In the genomic region with DNA sequence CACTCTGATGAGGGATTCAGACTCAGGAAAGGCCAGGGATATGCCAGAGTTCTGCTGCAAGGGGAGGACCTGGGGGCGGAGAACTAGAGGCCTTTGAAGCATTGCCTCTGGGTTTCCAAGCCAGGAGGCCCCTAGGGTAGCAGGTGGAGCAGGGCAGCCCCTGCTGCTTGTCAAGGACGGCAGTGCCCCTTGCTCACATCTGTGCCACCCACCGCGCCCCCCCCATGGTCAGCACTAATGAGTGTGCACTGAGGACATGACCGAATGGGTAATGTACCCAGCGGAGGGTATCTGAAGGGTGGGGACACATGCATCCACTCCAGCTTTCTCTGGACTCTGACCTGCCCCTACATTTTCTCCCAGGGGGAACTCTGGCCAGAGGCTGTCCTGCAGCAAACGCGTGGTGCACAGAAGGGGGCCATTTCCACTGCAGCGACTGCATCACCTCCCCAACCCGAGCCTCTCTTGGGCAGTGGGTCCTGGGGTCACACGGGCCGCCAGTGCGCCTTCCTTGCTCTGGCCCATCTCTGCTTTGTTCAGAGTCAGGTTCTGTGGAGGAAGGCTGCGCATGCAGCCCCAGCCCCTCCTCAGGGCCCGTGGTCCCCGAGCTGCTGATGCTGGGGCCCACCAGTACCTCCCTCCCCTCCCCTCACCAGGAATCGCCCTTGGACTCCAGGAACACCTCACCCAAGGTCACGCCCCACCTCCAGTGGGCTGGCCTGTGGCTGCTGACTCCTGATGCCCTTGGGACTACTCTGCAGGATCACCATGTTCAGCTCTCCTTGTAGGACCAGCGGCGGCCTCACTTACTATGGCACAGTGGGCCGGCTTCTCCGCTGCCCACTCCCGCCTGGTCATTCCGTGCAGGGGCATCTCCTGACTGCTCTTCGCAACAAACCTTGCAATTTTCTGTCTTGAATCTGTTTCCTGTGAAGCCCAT, we compare ENCODE assay signal across 23 cellular contexts. TPM values are rescaled to one million over a fixed set of nuclear protein-coding genes. Genes with fewer than 3 reads are reported as not detected.
"Had no signal": no experiment of that assay in that cellular context is flagged by ENCODE, and none has a peak within 500 bp of the region (broad histone marks: within the 10 kb centered on the region; RNA-seq: fewer than 3 reads in every experiment).

No MANE protein-coding gene starts in this region.

- H3K9me3 ChIP-seq: breast epithelium, esophagus squamous epithelium, gastrocnemius medialis, left lung, ovary, tibial artery had no signal

- H3K27ac ChIP-seq: breast epithelium, dorsolateral prefrontal cortex, esophagus squamous epithelium, gastrocnemius medialis, left lung, ovary, tibial artery had no signal

- H3K27ac Mint-ChIP-seq: activated naive CD8-positive, alpha-beta T cell; activated T-helper 2 cell treated with anti-CD3 and anti-CD28 coated beads, Interferon-gamma antibody, Interleukin-2, Interleukin-4, amounts not matched to agents 10 μg/mL and 5 μg/mL and 100 μg/mL, durations not matched to agents 14 hours and 24 hours and 36 hours; mesothelial cell of epicardium; naive thymus-derived CD8-positive, alpha-beta T cell; stimulated activated naive CD8-positive, alpha-beta T cell treated with anti-CD3 and anti-CD28 coated beads, Interleukin-15, Interleukin-2, amounts not matched to agents 100 ng/mL and 50 ng/mL, for 24 hours had no signal

- H3K9me3 Mint-ChIP-seq: activated T-cell treated with anti-CD3 and anti-CD28 coated beads, Interleukin-2, amount 50 U/mL, for 4 hours; activated T-helper 2 cell treated with anti-CD3 and anti-CD28 coated beads, Interferon-gamma antibody, Interleukin-2, Interleukin-4, amounts not matched to agents 10 μg/mL and 5 μg/mL and 100 μg/mL, durations not matched to agents 14 hours and 24 hours and 36 hours; central memory CD8-positive, alpha-beta T cell; mesothelial cell of epicardium; naive thymus-derived CD8-positive, alpha-beta T cell; stimulated activated naive CD8-positive, alpha-beta T cell treated with anti-CD3 and anti-CD28 coated beads, Interleukin-15, Interleukin-2, amounts not matched to agents 100 ng/mL and 50 ng/mL, for 24 hours had no signal

- H3K4me3 Mint-ChIP-seq: activated naive CD8-positive, alpha-beta T cell; activated T-cell treated with anti-CD3 and anti-CD28 coated beads, Interleukin-2, amount 50 U/mL, for 4 hours; central memory CD8-positive, alpha-beta T cell; mesothelial cell of epicardium; naive thymus-derived CD8-positive, alpha-beta T cell; stimulated activated naive CD8-positive, alpha-beta T cell treated with anti-CD3 and anti-CD28 coated beads, Interleukin-15, Interleukin-2, amounts not matched to agents 100 ng/mL and 50 ng/mL, for 24 hours had no signal

- ATAC-seq: activated T-cell treated with anti-CD3 and anti-CD28 coated beads, Interleukin-2, amount 50 U/mL, for 4 hours; gastrocnemius medialis; left lung; naive thymus-derived CD8-positive, alpha-beta T cell; right cardiac atrium had no signal

- DNase-seq: activated CD4-positive, alpha-beta T cell treated with anti-CD3 and anti-CD28 coated beads for 4 hours; activated CD4-positive, alpha-beta T cell treated with anti-CD3 and anti-CD28 coated beads, Interleukin-2, amount 50 U/mL, for 48 hours; activated CD4-positive, CD25-positive, alpha-beta regulatory T cell; activated CD8-positive, alpha-beta memory T cell treated with anti-CD3 and anti-CD28 coated beads, Interleukin-2, amount 50 U/mL, for 48 hours; activated naive CD4-positive, alpha-beta T cell; activated T-cell treated with anti-CD3 and anti-CD28 coated beads, Interleukin-2, amount 50 U/mL, for 4 hours; dorsolateral prefrontal cortex; esophagus squamous epithelium; gastrocnemius medialis; left lung; naive thymus-derived CD8-positive, alpha-beta T cell; ovary; right cardiac atrium; stimulated activated CD4-positive, alpha-beta T cell treated with anti-CD3 and anti-CD28 coated beads, Interleukin-12 subunit alpha, Interleukin-12 subunit beta, amount 100 ng/mL, for 4 hours; stimulated activated CD4-positive, alpha-beta T cell treated with anti-CD3 and anti-CD28 coated beads, Interleukin-4, amount 100 ng/mL, for 4 hours; T-helper 9 cell; tibial artery had no signal

- H3K4me3 ChIP-seq: breast epithelium, dorsolateral prefrontal cortex, esophagus squamous epithelium, gastrocnemius medialis, left lung, ovary, tibial artery had no signal

- H3K27me3 ChIP-seq: breast epithelium, gastrocnemius medialis, ovary had no signal

- H3K36me3 Mint-ChIP-seq: activated naive CD8-positive, alpha-beta T cell; mesothelial cell of epicardium; naive thymus-derived CD8-positive, alpha-beta T cell had no signal

- H3K36me3 ChIP-seq: breast epithelium, esophagus squamous epithelium, gastrocnemius medialis, left lung, ovary, tibial artery had no signal

RNA-seq across cellular contexts. Expression of a gene that starts 31.2 kb away (rescaled TPM):
- total RNA-seq: naive thymus-derived CD8-positive, alpha-beta T cell had no signal
- polyA plus RNA-seq: naive thymus-derived CD8-positive, alpha-beta T cell had no signal
